ENCODE assay signal across 8 cellular contexts in genomic region chr11:66880484-66881211, GRCh38. TPM values are rescaled to one million over a fixed set of nuclear protein-coding genes. Genes with fewer than 3 reads are reported as not detected.
DNase-seq lines count a peak whose midpoint lies in the region; ATAC-seq lines count a peak whose summit lies in the region.

No MANE protein-coding gene starts in this region.

- no peak overlapping the region for H3K4me3 ChIP-seq in SJCRH30

- H3K27ac ChIP-seq in SJCRH30 = no peak overlapping the region

- H3K36me3 ChIP-seq in SJCRH30 = no peaks in the 10 kb centered on the region

- ATAC-seq in GM18519 (IDR thresholded peaks at IDR 0.05; ENCODE audit: low FRiP score, unreplicated experiment) (no peak), HG03175 (IDR thresholded peaks at IDR 0.05; ENCODE audit: unreplicated experiment) (no peak)

- DNase-seq in DMS 273 treated with DMSO at 0.1 percent for 48 hours (lab: John Stamatoyannopoulos, UW) (peak; percentile 8), NCI-H1092 (lab: John Stamatoyannopoulos, UW) (peak; percentile 77), SJCRH30 (peak; percentile 28 to 49), kidney tubule cell (ENCODE audit: low spot score) (peak; percentile 76), GOT3 (lab: John Stamatoyannopoulos, UW) (no peak)
- no peak for DNase-seq in activated CD4-positive, alpha-beta T cell treated with anti-CD3 and anti-CD28 coated beads for 1 hour

- peaks cover 13% of the 10 kb centered on the region for H3K4me1 ChIP-seq in SJCRH30

- H3K27me3 ChIP-seq in SJCRH30 = no peaks in the 10 kb centered on the region

- no peaks in the 10 kb centered on the region for H3K9me3 ChIP-seq in SJCRH30 (replicated peaks)

RNA-seq across cellular contexts. Expression of gene LRFN4, which starts 23.8 kb away (rescaled TPM):
- 15.6 and 15.9 TPM in 2 replicates for total RNA-seq in SJCRH30 (2014; rRNA removed; shearing (Covaris generic))

RNA-seq across cellular contexts. Expression of gene RCE1, which starts 37.4 kb away (rescaled TPM):
- total RNA-seq in SJCRH30 (2014; rRNA removed; shearing (Covaris generic)) = 20.3 and 20.6 TPM in 2 replicates

Comparison
In these comparisons a context has a peak if more than half of its experiments do, and no peak if none do; other contexts are left out.
1. DNase-seq: peak in DMS 273 treated with DMSO at 0.1 percent for 48 hours (single experiment), NCI-H1092 (single experiment), SJCRH30 (2 of 2) and kidney tubule cell (single experiment); none in GOT3 (single experiment) and activated CD4-positive, alpha-beta T cell treated with anti-CD3 and anti-CD28 coated beads for 1 hour (single experiment).